8 cellular contexts compared by ENCODE assay signal in the genomic region with DNA sequence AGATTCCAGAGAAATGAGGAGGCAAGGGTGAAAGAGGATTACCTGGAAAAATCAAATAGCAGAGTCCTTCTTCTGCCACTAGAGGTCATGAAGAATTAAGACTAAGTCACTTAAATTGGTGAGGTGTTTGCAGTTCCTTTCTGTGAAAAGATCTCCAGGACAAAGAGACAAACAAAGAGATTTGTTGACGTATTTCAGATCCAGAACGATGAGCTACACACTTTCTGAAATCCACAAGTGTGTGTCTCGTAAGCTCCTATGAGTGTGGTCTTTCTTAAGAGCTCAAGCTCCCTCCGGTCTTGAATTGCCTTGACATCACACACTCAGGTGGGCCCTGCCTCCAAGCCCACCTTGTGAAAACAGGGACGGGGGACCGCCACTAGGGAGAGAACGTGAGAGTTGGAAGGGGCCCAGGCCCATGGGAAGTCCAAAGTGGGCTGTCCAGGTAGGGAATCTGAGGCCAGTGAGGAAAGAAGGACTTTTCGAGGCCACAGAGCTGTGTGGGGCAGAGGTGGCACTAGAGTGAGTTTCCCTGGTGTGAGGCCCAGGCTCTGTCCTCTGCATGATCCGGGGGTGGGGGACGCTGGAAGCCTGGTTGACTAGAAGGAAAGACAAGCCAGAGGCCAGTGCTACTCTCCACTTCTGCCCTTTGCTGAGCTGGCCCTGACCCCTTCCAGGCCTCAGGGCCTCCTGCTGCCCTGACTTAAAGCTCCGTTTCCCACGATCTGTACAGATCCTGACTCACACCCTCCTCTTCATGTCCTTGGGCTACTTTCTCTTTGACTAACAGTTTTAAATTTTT.
DNase-seq lines count a peak whose midpoint lies in the region; ATAC-seq and TF ChIP-seq lines count a peak whose summit lies in the region.

No MANE protein-coding gene starts in this region.

- no peaks in the 10 kb centered on the region for H3K9me3 Mint-ChIP-seq in T-helper 2 cell treated with Interferon-gamma antibody and Interleukin-4, amounts not matched to agents 5 μg/mL and 100 μg/mL, for 36 hours
- no peaks in the 10 kb centered on the region for H3K9me3 Mint-ChIP-seq in nephron

- no peak overlapping the region for H3K4me3 ChIP-seq in AG04449 (ENCODE audit: low read depth, low read length)
- H3K4me3 ChIP-seq in esophagus squamous epithelium = peak overlapping the region in 1 of 4 donors; percentile 36

- peak overlapping the region; percentile 51 for H3K27ac Mint-ChIP-seq in T-helper 2 cell treated with Interferon-gamma antibody and Interleukin-4, amounts not matched to agents 5 μg/mL and 100 μg/mL, for 36 hours
- peak overlapping the region; percentile 57 to 72 (median 65) for H3K27ac Mint-ChIP-seq in nephron

- no peak for TF ChIP-seq POLR2A in esophagus squamous epithelium (IDR thresholded peaks at IDR 0.05)

- peaks cover 14% of the 10 kb centered on the region for H3K4me1 Mint-ChIP-seq in T-helper 2 cell treated with Interferon-gamma antibody and Interleukin-4, amounts not matched to agents 5 μg/mL and 100 μg/mL, for 36 hours (ENCODE audit: low read depth)
- peaks cover 16% of the 10 kb centered on the region for H3K4me1 Mint-ChIP-seq in nephron

- no peak overlapping the region for H3K4me3 Mint-ChIP-seq in T-helper 2 cell treated with Interferon-gamma antibody and Interleukin-4, amounts not matched to agents 5 μg/mL and 100 μg/mL, for 36 hours
- no peak overlapping the region for H3K4me3 Mint-ChIP-seq in nephron

- no peaks in the 10 kb centered on the region for H3K9me3 ChIP-seq in esophagus squamous epithelium

- no peaks in the 10 kb centered on the region for H3K36me3 ChIP-seq in esophagus squamous epithelium

- H3K36me3 Mint-ChIP-seq in T-helper 2 cell treated with Interferon-gamma antibody and Interleukin-4, amounts not matched to agents 5 μg/mL and 100 μg/mL, for 36 hours (ENCODE audit: low read depth) = no peaks in the 10 kb centered on the region
- H3K36me3 Mint-ChIP-seq in nephron (ENCODE audit: low read depth) = no peaks in the 10 kb centered on the region

- peak; percentile 43 for TF ChIP-seq CTCF in AG04449 (IDR thresholded peaks at IDR 0.05; ENCODE audit: insufficient read depth, low read length, missing control alignments)
- peak; percentile 36 to 68 (median 54) for TF ChIP-seq CTCF in esophagus squamous epithelium (IDR thresholded peaks at IDR 0.05)
- peak; percentile 64 to 67 (median 65) for TF ChIP-seq CTCF in nephron (IDR thresholded peaks at IDR 0.05; ENCODE audit: unreplicated experiment in 3 of 3)

- WGBS in esophagus squamous epithelium, 2 donors = 36 to 45% methylated on average over 10 to 12 of the region's 12 CpGs

- intact Hi-C loops in esophagus squamous epithelium (cut with DNase I) = no loop called here

- POLR2A ChIA-PET in AG04449 (lab: Yijun Ruan, JAX) = no interaction called here

- CTCF ChIA-PET in AG04449 (lab: Yijun Ruan, JAX) = interaction anchor here (0.6 to 2.9 kb wide), 17 partner anchors 10 to 528 kb away, joined by 3 to 18 read pairs (median 4); no protein-coding TSS in a partner anchor

- H3K27ac ChIP-seq in esophagus squamous epithelium = peak overlapping the region in 3 of 4 donors; percentile 49 to 61 (median 58)

- no peak for ATAC-seq in GM19324 (IDR thresholded peaks at IDR 0.05; ENCODE audit: low FRiP score, unreplicated experiment)
- ATAC-seq in HG03378 (IDR thresholded peaks at IDR 0.05; ENCODE audit: unreplicated experiment) = no peak

- DNase-seq in AG04449 (ENCODE audit: low read depth, low spot score) (peak; percentile 12), GDM1 (lab: John Stamatoyannopoulos, UW) (peak; percentile 17), NAMALWA (ENCODE audit: low spot score) (peak; percentile 27), esophagus squamous epithelium (lab: John Stamatoyannopoulos, UW) (no peak)
- no peak for DNase-seq in T-helper 2 cell treated with Interferon-gamma antibody and Interleukin-4, amounts not matched to agents 5 μg/mL and 100 μg/mL, for 36 hours (ENCODE audit: low spot score)

- H3K27me3 ChIP-seq in esophagus squamous epithelium = no peaks in the 10 kb centered on the region

- peaks cover 16 to 43% (median 27%) of the 10 kb centered on the region in 3 donors for H3K4me1 ChIP-seq in esophagus squamous epithelium

- peaks cover 7% of the 10 kb centered on the region for H3K27me3 Mint-ChIP-seq in T-helper 2 cell treated with Interferon-gamma antibody and Interleukin-4, amounts not matched to agents 5 μg/mL and 100 μg/mL, for 36 hours (ENCODE audit: low read depth)
- H3K27me3 Mint-ChIP-seq in nephron (ENCODE audit: low read depth) = peaks cover 25% of the 10 kb centered on the region

Comparison
In these comparisons a context has a peak if more than half of its experiments do, and no peak if none do; other contexts are left out.
1. DNase-seq: peak in AG04449 (single experiment), GDM1 (single experiment) and NAMALWA (single experiment); none in T-helper 2 cell treated with Interferon-gamma antibody and Interleukin-4, amounts not matched to agents 5 μg/mL and 100 μg/mL, for 36 hours (single experiment) and esophagus squamous epithelium (single experiment).
2. Peak in every context shown above with its lines, with median percentiles within 50 percentile points of each other: CTCF ChIP-seq.